ENCODE assay signal across 8 cellular contexts in genomic region chr2:20448246-20449046, GRCh38. TPM values are rescaled to one million over a fixed set of nuclear protein-coding genes. Genes with fewer than 3 reads are reported as not detected.
DNase-seq lines count a peak whose midpoint lies in the region; ATAC-seq, FAIRE-seq and TF ChIP-seq lines count a peak whose summit lies in the region.

No MANE protein-coding gene starts in this region.

- peaks cover 6% of the 10 kb centered on the region; the same call in 1 of the 2 replicates for H3K27me3 ChIP-seq in SJSA1 (replicated peaks)
- H3K27me3 ChIP-seq in fibroblast of lung (ENCODE audit: control insufficient read depth, insufficient read depth, low read length) = no peaks in the 10 kb centered on the region
- peaks cover 0 to 5% (median 2%) of the 10 kb centered on the region in 3 experiments for H3K27me3 ChIP-seq in neuronal stem cell (ENCODE audit: control insufficient read depth in 3 of 3, insufficient read depth in 3 of 3, low read depth in 1 of 3, low read length in 3 of 3)

- H2BK12ac ChIP-seq in neuronal stem cell (ENCODE audit: low read length) = no peak overlapping the region

- peak overlapping the region; percentile 99 for H3K18ac ChIP-seq in neuronal stem cell (ENCODE audit: low read length)

- no peak for ATAC-seq in GM21717 (IDR thresholded peaks at IDR 0.05; ENCODE audit: unreplicated experiment)
- no peak for ATAC-seq in left colon

- DNase-seq in SJSA1 (ENCODE audit: low read depth in 1 of 2, low spot score in 2 of 2) (peak in 1 of 2 experiments; percentile 46), fibroblast of lung (ENCODE audit: low read depth in 2 of 2) (peak; percentile 23 to 41), neuronal stem cell (ENCODE audit: low spot score) (no peak), H54 (ENCODE audit: insufficient read length, low spot score) (no peak), left colon (no peak), dedifferentiated amniotic fluid mesenchymal stem cell (ENCODE audit: extremely low spot score) (no peak)

- H3K27ac ChIP-seq in SJSA1 (peak overlapping the region; percentile 96), fibroblast of lung (ENCODE audit: insufficient read depth, low read length) (peak overlapping the region; percentile 93), neuronal stem cell (replicated peaks; ENCODE audit: low read length) (no peak overlapping the region)

- intact Hi-C loops in left colon (cut with DNase I, micrococcal nuclease) = loop anchor here in 1 of 2 donors (10.0 kb wide), 1 partner anchor 196 kb away; no protein-coding TSS in a partner anchor

- H4K91ac ChIP-seq in neuronal stem cell (ENCODE audit: low read depth, low read length, poor library complexity) = no peak overlapping the region

- H3K36me3 ChIP-seq in ES-I3 (ENCODE audit: insufficient read depth, low read length) (0 out of 2 replicates have a peak, but pooled peaks cover 6% of the 10 kb centered on the region), SJSA1 (peaks cover 28% of the 10 kb centered on the region), fibroblast of lung (ENCODE audit: control insufficient read depth, insufficient read depth, low read length) (peaks cover 6% of the 10 kb centered on the region), neuronal stem cell (replicated peaks in 1 of 2; ENCODE audit: control insufficient read depth in 2 of 2, insufficient read depth in 2 of 2, low read length in 2 of 2) (peaks cover 0 to 14% of the 10 kb centered on the region in 2 donors)

- H2AFZ ChIP-seq in fibroblast of lung (ENCODE audit: low read length) (no peak overlapping the region), neuronal stem cell (ENCODE audit: low read length) (no peak overlapping the region)

- H3K4me1 ChIP-seq in ES-I3 (ENCODE audit: insufficient read depth, low read length) = peaks cover 32% of the 10 kb centered on the region
- H3K4me1 ChIP-seq in SJSA1 (replicated peaks) = peaks cover 46% of the 10 kb centered on the region
- peaks cover 24% of the 10 kb centered on the region for H3K4me1 ChIP-seq in fibroblast of lung (ENCODE audit: control insufficient read depth, extremely low read depth, insufficient read depth, low read length)
- peaks cover 19 to 22% of the 10 kb centered on the region in 2 donors for H3K4me1 ChIP-seq in neuronal stem cell (ENCODE audit: control insufficient read depth in 2 of 2, insufficient read depth in 1 of 2, low read depth in 1 of 2, low read length in 2 of 2)

- peaks cover 11% of the 10 kb centered on the region for H3K79me1 ChIP-seq in neuronal stem cell (ENCODE audit: low read depth, low read length)

- no peak overlapping the region for H4K8ac ChIP-seq in neuronal stem cell (ENCODE audit: low read depth, low read length)

- peak overlapping the region; percentile 99 for H2AK5ac ChIP-seq in neuronal stem cell (ENCODE audit: low read depth, low read length)

- WGBS in neuronal stem cell (ENCODE audit: extremely low coverage in 2 of 2, insufficient read length in 2 of 2, insufficient replicate concordance in 1 of 2), 2 donors = 100% methylated on average over 1 of the region's 27 CpGs; no CpG with 5 or more reads in 1 of the 2 donors

- H3K4me3 ChIP-seq in SJSA1 = peak overlapping the region; percentile 67
- H3K4me3 ChIP-seq in fibroblast of lung (replicated peaks in 1 of 4; ENCODE audit: control extremely low read depth in 1 of 4, insufficient read depth in 1 of 4, low read depth in 3 of 4, low read length in 4 of 4) = peak overlapping the region; percentile 71 to 91 (median 76)
- H3K4me3 ChIP-seq in neuronal stem cell (ENCODE audit: low read length in 2 of 2) = peak overlapping the region; percentile 73 to 95

- TF ChIP-seq CTCF in fibroblast of lung (conservative IDR thresholded peaks at IDR 0.05 in 1 of 2, IDR thresholded peaks at IDR 0.05 in 1 of 2; ENCODE audit: low read depth in 1 of 2, low read length in 2 of 2) = no peak

- peak overlapping the region; percentile 100 for H3K23ac ChIP-seq in neuronal stem cell (ENCODE audit: low read depth, low read length, poor library complexity)

- H2BK15ac ChIP-seq in neuronal stem cell (ENCODE audit: low read length) = peak overlapping the region; percentile 100

- H4K20me1 ChIP-seq in fibroblast of lung (ENCODE audit: control insufficient read depth, extremely low read depth, insufficient read depth, low read length) = peaks cover 6% of the 10 kb centered on the region

- peak overlapping the region; percentile 81 for H2BK120ac ChIP-seq in neuronal stem cell (ENCODE audit: low read depth, low read length)

- peak overlapping the region; percentile 84 for H3K9ac ChIP-seq in ES-I3 (ENCODE audit: low read depth, low read length)
- peak overlapping the region; percentile 98 for H3K9ac ChIP-seq in fibroblast of lung (ENCODE audit: insufficient read depth, low read length)
- H3K9ac ChIP-seq in neuronal stem cell (ENCODE audit: low read depth, low read length, poor library complexity) = peak overlapping the region; percentile 99

- H3K79me2 ChIP-seq in fibroblast of lung (ENCODE audit: control insufficient read depth, insufficient read depth, low read length) = peaks cover 26% of the 10 kb centered on the region

- H2BK5ac ChIP-seq in neuronal stem cell (ENCODE audit: low read length) = peak overlapping the region; percentile 49

- H3K4ac ChIP-seq in neuronal stem cell (ENCODE audit: low read length) = peak overlapping the region; percentile 18

- H3K4me2 ChIP-seq in fibroblast of lung (ENCODE audit: extremely low read depth, insufficient read depth, low read length) (peak overlapping the region; percentile 86), neuronal stem cell (ENCODE audit: insufficient read depth, low read length, poor library complexity, severe bottlenecking) (peak overlapping the region; percentile 96)

- no peak for FAIRE-seq in H54 (lab: Jason Lieb, UNC)

- peak overlapping the region; percentile 94 for H3K14ac ChIP-seq in neuronal stem cell (ENCODE audit: low read length)

- H3K9me3 ChIP-seq in ES-I3 (ENCODE audit: control insufficient read depth, insufficient read depth, low read length) = no peaks in the 10 kb centered on the region
- no peaks in the 10 kb centered on the region for H3K9me3 ChIP-seq in SJSA1 (replicated peaks)
- H3K9me3 ChIP-seq in fibroblast of lung (ENCODE audit: control insufficient read depth, insufficient read depth, low read depth, low read length) = no peaks in the 10 kb centered on the region
- H3K9me3 ChIP-seq in neuronal stem cell (replicated peaks in 1 of 2; ENCODE audit: control insufficient read depth in 2 of 2, insufficient read depth in 1 of 2, low read depth in 1 of 2, low read length in 2 of 2) = peaks cover 0 to 3% of the 10 kb centered on the region in 2 donors

- no peak for TF ChIP-seq POLR2A in H54 (IDR thresholded peaks at IDR 0.05; ENCODE audit: low read depth, low read length)

RNA-seq across cellular contexts. Expression of gene RHOB, which starts 1.6 kb away (rescaled TPM):
- total RNA-seq in SJSA1 (2014; rRNA removed; shearing (Covaris generic)) = 399 and 453 TPM in 2 replicates
- total RNA-seq in fibroblast of lung (85.3 and 171 TPM in 2 replicates), left colon (100 to 1,000 TPM; 141 to 332 TPM)
- 107 and 113 TPM in 2 replicates for polyA plus RNA-seq in fibroblast of lung
- 110 and 123 TPM in 2 replicates for polyA plus RNA-seq in fibroblast of lung (2012)
- polyA minus RNA-seq in fibroblast of lung (ENCODE audit: low replicate concordance) = 19.5 and 39.4 TPM in 2 replicates
- 20.4 TPM for polyA plus RNA-seq in neuronal stem cell (2013, experiment 1 of 2)
- polyA plus RNA-seq in neuronal stem cell (2013, experiment 2 of 2) = 19.9 TPM

Comparison
In these comparisons a context has a peak if more than half of its experiments do, and no peak if none do; other contexts are left out.
1. DNase-seq: peak in fibroblast of lung (2 of 2); none in neuronal stem cell (single experiment), H54 (single experiment), left colon (0 of 2) and dedifferentiated amniotic fluid mesenchymal stem cell (single experiment).
2. Peak in every context shown above with its lines, with median percentiles within 50 percentile points of each other: H3K9ac ChIP-seq and H3K4me3 ChIP-seq.